Comparison of ENCODE assay signal across 21 cellular contexts in the genomic region with DNA sequence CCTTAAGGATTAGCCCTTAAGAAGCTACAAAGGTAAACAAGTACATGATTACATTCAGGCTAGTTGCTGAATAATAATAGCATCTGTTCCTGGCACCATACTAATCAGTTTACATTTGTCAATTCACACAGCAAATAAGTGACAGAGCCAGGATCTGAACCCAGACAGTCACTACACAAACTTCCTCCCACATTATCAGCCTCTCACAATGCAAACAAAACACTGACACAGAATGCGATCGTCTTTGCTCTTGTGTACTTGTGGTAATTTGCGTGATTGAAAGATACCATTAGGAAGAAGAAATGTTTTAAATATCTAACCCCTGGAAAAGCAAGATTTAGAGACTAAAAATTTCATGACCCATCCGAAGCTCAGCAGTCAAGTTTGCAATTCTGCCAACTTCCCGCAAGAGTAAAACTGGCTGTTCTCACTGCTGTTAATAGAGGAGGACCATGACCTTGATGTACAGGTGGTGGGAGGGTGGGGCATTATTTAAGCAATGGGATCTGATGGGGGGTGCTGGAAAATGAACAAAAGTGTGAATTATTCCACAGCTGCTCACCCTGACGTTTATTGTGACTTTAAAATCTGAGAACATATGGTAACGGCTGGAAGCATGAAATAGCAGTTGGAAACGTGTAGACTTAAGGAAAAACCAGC.
A peak's percentile ranks its signal among the peaks of the same experiment; 100 is the strongest.
DNase-seq lines count a peak whose midpoint lies in the region; ATAC-seq, FAIRE-seq and TF ChIP-seq lines count a peak whose summit lies in the region.
"Had no signal": no experiment of that assay in that cellular context is flagged by ENCODE, and none has a peak within 500 bp of the region (broad histone marks: within the 10 kb centered on the region; RNA-seq: fewer than 3 reads in every experiment).

No MANE protein-coding gene starts in this region.

- H3K36me3 ChIP-seq in HEK293 (ENCODE audit: control insufficient read depth in 2 of 2, insufficient read depth in 1 of 2, low read length in 2 of 2) (no peaks in the 10 kb centered on the region), body of pancreas (replicated peaks in 1 of 2; ENCODE audit: insufficient read depth in 1 of 2, low read depth in 2 of 2) (no peaks in the 10 kb centered on the region), pancreas (no peaks in the 10 kb centered on the region)
- H3K36me3 ChIP-seq: lower lobe of right lung, Peyer's patch, prostate gland, SJSA1, thoracic aorta had no signal

- no peak overlapping the region for H3K4me3 ChIP-seq in HEK293 (ENCODE audit: low read depth, low read length)
- H3K4me3 ChIP-seq in body of pancreas, result no peak overlapping the region
- H3K4me3 ChIP-seq in pancreas, result no peak overlapping the region
- H3K4me3 ChIP-seq: lower lobe of right lung, Peyer's patch, prostate gland, SJSA1, thoracic aorta had no signal

- H3K27ac ChIP-seq in HEK293 (ENCODE audit: extremely low read depth, low read depth, low read length) (no peak overlapping the region), body of pancreas (peak overlapping the region; percentile 74 to 89 (median 83)), pancreas (peak overlapping the region; percentile 59 to 89 (median 73))
- H3K27ac ChIP-seq: epithelial cell of prostate, lower lobe of right lung, Peyer's patch, prostate gland, SJSA1, thoracic aorta had no signal

- ATAC-seq in body of pancreas (peak; percentile 59), pancreas (peak; percentile 72 to 80 (median 76))
- ATAC-seq: lower lobe of right lung; stimulated activated memory B cell treated with anti-CD40 and anti-IgM and Interleukin-4, amounts not matched to agents 10 μg/mL and 1 μg/mL and 100 μg/mL, for 72 hours had no signal

- DNase-seq in NCI-H524 (lab: John Stamatoyannopoulos, UW) (peak; percentile 65 to 93), body of pancreas (peak; percentile 47 to 76 (median 70)), pancreas (peak in 3 of 6 donors; percentile 43 to 72 (median 53)), cortex of kidney (lab: John Stamatoyannopoulos, UW) (no peak), A172 (ENCODE audit: low spot score) (no peak)
- no peak for DNase-seq in activated effector memory CD4-positive, alpha-beta T cell treated with Interleukin-2 at 50 U/mL for 16 hours
- DNase-seq: activated naive CD4-positive, alpha-beta T cell treated with anti-CD3 and anti-CD28 coated beads, Interleukin-2, amount 50 U/mL, for 16 hours; AML-193; lower lobe of right lung; NCI-H2107; NCI-H526; stimulated activated CD4-positive, alpha-beta T cell treated with anti-CD3 and anti-CD28 coated beads, Interleukin-1b, Interleukin-23, amount 100 ng/mL, for 48 hours; T-helper 1 cell had no signal

- intact Hi-C loops in body of pancreas (cut with DNase I), result no loop called here
- intact Hi-C loops in pancreas (cut with DNase I), result no loop called here

- TF ChIP-seq CTCF in HEK293 (tag by site-specific recombination; IDR thresholded peaks at IDR 0.05) (no peak), body of pancreas (IDR thresholded peaks at IDR 0.05) (no peak), pancreas (IDR thresholded peaks at IDR 0.05) (no peak)

- H3K4me1 ChIP-seq in HEK293 (ENCODE audit: control insufficient read depth, insufficient read depth, low read length), result no peaks in the 10 kb centered on the region
- H3K4me1 ChIP-seq in body of pancreas, result peaks cover 62% of the 10 kb centered on the region
- peaks cover 20 to 34% (median 27%) of the 10 kb centered on the region in 3 donors for H3K4me1 ChIP-seq in pancreas
- H3K4me1 ChIP-seq: Peyer's patch, prostate gland, SJSA1 had no signal

- CTCF ChIA-PET in HEK293 (lab: Yijun Ruan, JAX), result interaction anchor here (0.6 to 1.3 kb wide), 3 partner anchors 29 to 195 kb away, joined by 3 read pairs; no protein-coding TSS in a partner anchor

- no peak for FAIRE-seq in pancreas (lab: Jason Lieb, UNC)
- FAIRE-seq: GM19239 had no signal

- H3K9me3 ChIP-seq in HEK293 (ENCODE audit: control insufficient read depth, insufficient read depth, low read depth, low read length) (no peaks in the 10 kb centered on the region), body of pancreas (peaks cover 0 to 3% (median 0%) of the 10 kb centered on the region in 3 donors), pancreas (no peaks in the 10 kb centered on the region)
- H3K9me3 ChIP-seq: lower lobe of right lung, Peyer's patch, prostate gland, SJSA1, thoracic aorta had no signal

- no peaks in the 10 kb centered on the region for H3K27me3 ChIP-seq in body of pancreas
- H3K27me3 ChIP-seq in pancreas, result no peaks in the 10 kb centered on the region
- H3K27me3 ChIP-seq: SJSA1 had no signal

- no peak for TF ChIP-seq POLR2A in body of pancreas (IDR thresholded peaks at IDR 0.05)

- WGBS in body of pancreas, 2 donors, result 18 to 21% methylated on average over 8 of the region's 8 CpGs
- WGBS in pancreas, 2 donors, result 11 to 22% methylated on average over 8 of the region's 8 CpGs

- POLR2A ChIA-PET in HEK293 (lab: Yijun Ruan, JAX), result no interaction called here

TF ChIP-seq in HEK293, 187 proteins besides CTCF, POLR2A, EP300 and RAD21:
- no peak for TF ChIP-seq ZFP69B (tag by site-specific recombination; IDR thresholded peaks at IDR 0.05)
- TF ChIP-seq ZFHX2 (tag by site-specific recombination; conservative IDR thresholded peaks at IDR 0.05), result 0 out of 2 replicates have a peak, but pooled peaks have one; percentile 7

Comparison
In these comparisons a context has a peak if more than half of its experiments do, and no peak if none do; other contexts are left out.
1. DNase-seq: peak in NCI-H524 (2 of 2) and body of pancreas (4 of 4); none in activated effector memory CD4-positive, alpha-beta T cell treated with Interleukin-2 at 50 U/mL for 16 hours (single experiment), cortex of kidney (single experiment) and A172 (single experiment).